14 cellular contexts compared by ENCODE assay signal in the genomic region with DNA sequence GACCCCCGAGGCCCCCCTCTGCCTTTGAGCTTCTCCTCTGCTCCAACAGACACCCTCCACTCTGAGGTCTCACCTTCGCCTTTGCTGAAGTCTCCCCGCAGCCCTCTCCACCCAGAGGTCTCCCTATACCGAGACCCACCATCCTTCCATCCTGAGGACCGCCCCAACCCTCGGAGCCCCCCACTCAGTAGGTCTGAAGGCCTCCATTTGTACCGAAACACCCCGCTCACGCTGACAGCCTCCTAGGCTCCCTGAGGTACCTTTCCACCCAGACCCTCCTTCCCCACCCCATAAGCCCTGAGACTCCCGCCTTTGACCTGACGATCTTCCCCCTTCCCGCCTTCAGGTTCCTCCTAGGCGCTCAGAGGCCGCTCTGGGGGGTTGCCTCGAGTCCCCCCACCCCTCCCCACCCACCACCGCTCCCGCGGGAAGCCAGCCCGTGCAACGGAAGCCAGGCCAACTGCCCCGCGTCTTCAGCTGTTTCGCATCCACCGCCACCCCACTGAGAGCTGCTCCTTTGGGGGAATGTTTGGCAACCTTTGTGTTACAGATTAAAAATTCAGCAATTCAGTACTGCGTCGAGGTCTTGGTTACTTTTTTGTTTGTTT. TPM values are rescaled to one million over a fixed set of nuclear protein-coding genes. Genes with fewer than 3 reads are reported as not detected.
DNase-seq lines count a peak whose midpoint lies in the region; ATAC-seq and TF ChIP-seq lines count a peak whose summit lies in the region.
"Had no signal": no experiment of that assay in that cellular context is flagged by ENCODE, and none has a peak within 500 bp of the region (broad histone marks: within the 10 kb centered on the region; RNA-seq: fewer than 3 reads in every experiment).

No MANE protein-coding gene starts in this region.

- no peaks in the 10 kb centered on the region for H3K4me1 ChIP-seq in ectodermal cell (ENCODE audit: control insufficient read depth, insufficient read depth, low read length)
- peaks cover 18% of the 10 kb centered on the region for H3K4me1 ChIP-seq in smooth muscle cell (ENCODE audit: low read depth)
- peaks cover 0 to 12% of the 10 kb centered on the region in 2 donors for H3K4me1 ChIP-seq in left lung

- no peaks in the 10 kb centered on the region for H4K20me1 ChIP-seq in smooth muscle cell (ENCODE audit: low read depth)

- H3K79me2 ChIP-seq in smooth muscle cell (ENCODE audit: low read depth), result no peaks in the 10 kb centered on the region

- no peaks in the 10 kb centered on the region for H3F3A ChIP-seq in smooth muscle cell (ENCODE audit: low read depth)

- H3K9ac ChIP-seq in smooth muscle cell (ENCODE audit: low read depth), result no peak overlapping the region

- H3K4me3 ChIP-seq in HL-60 (replicated peaks; ENCODE audit: insufficient read depth, low read length) (peak overlapping the region; percentile 2; the same call in 1 of the 2 replicates), ectodermal cell (ENCODE audit: insufficient read depth, low read depth, low read length) (peak overlapping the region; percentile 31), smooth muscle cell (peak overlapping the region; percentile 40), left lung (no peak overlapping the region)

- no peak overlapping the region for H3K27ac ChIP-seq in HL-60 (replicated peaks)
- no peak overlapping the region for H3K27ac ChIP-seq in ectodermal cell (ENCODE audit: insufficient read depth, low read depth, low read length, poor library complexity, severe bottlenecking)
- no peak overlapping the region for H3K27ac ChIP-seq in smooth muscle cell (ENCODE audit: low read depth)
- H3K27ac ChIP-seq in left lung, result no peak overlapping the region

- H3K27me3 ChIP-seq in HL-60 (ENCODE audit: insufficient read depth, poor library complexity, severe bottlenecking), result peaks cover 18% of the 10 kb centered on the region
- H3K27me3 ChIP-seq in ectodermal cell (ENCODE audit: control insufficient read depth, insufficient read depth, low read length, poor library complexity, severe bottlenecking), result peaks cover 63% of the 10 kb centered on the region
- peaks cover 32% of the 10 kb centered on the region for H3K27me3 ChIP-seq in smooth muscle cell (ENCODE audit: low read depth)
- H3K27me3 ChIP-seq in left lung, result peaks cover 7 to 52% of the 10 kb centered on the region in 2 donors

- TF ChIP-seq CTCF in HL-60 (IDR thresholded peaks at IDR 0.05; ENCODE audit: insufficient read depth, low read length) (no peak), smooth muscle cell (IDR thresholded peaks at IDR 0.05; ENCODE audit: borderline replicate concordance, insufficient read depth, poor library complexity, severe bottlenecking) (no peak), left lung (IDR thresholded peaks at IDR 0.05) (no peak)

- H3K36me3 ChIP-seq in ectodermal cell (ENCODE audit: control insufficient read depth, insufficient read depth, low read length) (no peaks in the 10 kb centered on the region), smooth muscle cell (ENCODE audit: low read depth) (no peaks in the 10 kb centered on the region), left lung (no peaks in the 10 kb centered on the region)

- WGBS in ectodermal cell, 2 experiments, result 2% methylated on average over 26 of the region's 26 CpGs
- 12% methylated on average over 21 of the region's 26 CpGs for WGBS in smooth muscle cell (ENCODE audit: low lambda C conversion rate)

- H3K4me2 ChIP-seq in smooth muscle cell, result peak overlapping the region; percentile 90

- intact Hi-C loops in left lung (cut with DNase I), result no loop called here

- ATAC-seq in left lung (no peak), HG03571 (IDR thresholded peaks at IDR 0.05; ENCODE audit: unreplicated experiment) (no peak)

- no peaks in the 10 kb centered on the region for H3K9me3 ChIP-seq in ectodermal cell (ENCODE audit: control insufficient read depth, low read length)
- H3K9me3 ChIP-seq in smooth muscle cell (replicated peaks; ENCODE audit: low read depth), result no peaks in the 10 kb centered on the region
- H3K9me3 ChIP-seq in left lung, result no peaks in the 10 kb centered on the region

- no peak for DNase-seq in HL-60 (ENCODE audit: low read depth in 1 of 2, low spot score in 1 of 2)
- peak; percentile 51 for DNase-seq in islet precursor cell
- DNase-seq in smooth muscle cell (lab: John Stamatoyannopoulos, UW; ENCODE audit: unreplicated experiment), result no peak
- no peak for DNase-seq in left lung
- DNase-seq in HT-29 (ENCODE audit: low spot score), result no peak
- DNase-seq in SW480 (ENCODE audit: low spot score), result no peak
- DNase-seq: activated CD4-positive, alpha-beta T cell treated with anti-CD3 and anti-CD28 coated beads, Interleukin-2, amount 50 U/mL, for 48 hours; MM.1S; NCI-H748 treated with DMSO at 0.1 percent for 48 hours; stimulated activated CD4-positive, alpha-beta T cell treated with anti-CD3 and anti-CD28 coated beads, Interleukin-15, amount 100 ng/mL, for 24 hours; stimulated activated naive CD4-positive, alpha-beta T cell had no signal

- H2AFZ ChIP-seq in smooth muscle cell (ENCODE audit: low read depth), result peak overlapping the region; percentile 30

RNA-seq across cellular contexts. Expression of a gene that starts 5.0 kb away (rescaled TPM):
- 3.6 TPM for polyA plus RNA-seq in ectodermal cell (2013, experiment 1 of 4)
- 3.2 TPM for polyA plus RNA-seq in ectodermal cell (2013, experiment 2 of 4)
- polyA plus RNA-seq in ectodermal cell (2013, experiment 3 of 4), result 2.9 TPM
- 3.6 TPM for polyA plus RNA-seq in ectodermal cell (2013, experiment 4 of 4)
- total RNA-seq in smooth muscle cell, result 24.4 and 29.8 TPM in 2 replicates
- polyA plus RNA-seq in smooth muscle cell, result 60.9 and 71.9 TPM in 2 replicates
- total RNA-seq in left lung, result 100 to 1,000 TPM in 1 of 2 donors, 10 to 100 TPM in 1; 80.0 to 236 TPM
- total RNA-seq in HT-29 (2014; rRNA removed; shearing (Covaris generic)), result 2.0 and 3.3 TPM in 2 replicates
- total RNA-seq: mononuclear cell had no signal

Comparison
In these comparisons a context has a peak if more than half of its experiments do, and no peak if none do; other contexts are left out.
1. H3K4me3 ChIP-seq: peak in HL-60 (single experiment), ectodermal cell (single experiment) and smooth muscle cell (single experiment); none in left lung (0 of 2).